16 cellular contexts compared by ENCODE assay signal in the genomic region with DNA sequence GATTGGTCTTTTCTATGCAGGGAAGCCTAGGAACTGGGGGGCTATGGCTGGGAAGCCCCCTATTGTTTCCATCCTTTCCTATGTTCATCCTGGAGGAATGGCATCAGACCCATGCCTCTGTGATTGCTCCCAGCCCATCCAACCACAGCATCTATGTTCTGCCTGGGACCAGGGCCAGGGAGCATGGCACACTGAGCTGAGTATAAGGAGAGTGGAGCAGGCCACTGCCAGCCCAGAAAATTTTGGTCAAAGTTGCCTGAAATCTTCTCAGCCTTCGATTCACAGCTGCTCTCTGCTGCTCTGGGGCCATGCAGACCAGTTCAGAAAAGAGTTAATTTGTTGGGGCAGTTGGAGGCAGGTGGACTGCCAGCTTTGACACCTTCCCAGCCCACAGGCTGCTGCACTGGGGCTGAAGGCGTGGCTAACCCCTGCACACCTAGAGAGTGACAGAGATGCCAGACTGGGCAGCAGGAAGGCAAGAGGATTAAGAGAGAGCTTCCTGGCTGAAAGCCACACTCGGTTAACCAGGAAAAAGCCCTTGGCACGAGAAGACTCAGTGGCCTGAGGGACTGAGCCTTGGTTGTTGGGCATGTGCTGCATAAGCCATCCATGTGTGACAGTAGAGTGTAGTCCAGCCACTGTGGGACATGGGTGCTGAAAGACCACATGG. TPM values are rescaled to one million over a fixed set of nuclear protein-coding genes. Genes with fewer than 3 reads are reported as not detected.
DNase-seq lines count a peak whose midpoint lies in the region; ATAC-seq and TF ChIP-seq lines count a peak whose summit lies in the region.
"Had no signal": no experiment of that assay in that cellular context is flagged by ENCODE, and none has a peak within 500 bp of the region (broad histone marks: within the 10 kb centered on the region; RNA-seq: fewer than 3 reads in every experiment).

No MANE protein-coding gene starts in this region.

- peaks cover 100% of the 10 kb centered on the region for H3K36me3 ChIP-seq in MG63
- H3K36me3 ChIP-seq: upper lobe of left lung had no signal

- H3K9me3 ChIP-seq in MG63: no peaks in the 10 kb centered on the region; the same call in 1 of the 2 replicates
- H3K9me3 ChIP-seq: ascending aorta had no signal

- H3K4me3 ChIP-seq in MG63: no peak overlapping the region
- H3K4me3 ChIP-seq in retinal pigment epithelial cell (ENCODE audit: low read length): no peak overlapping the region
- H3K4me3 ChIP-seq: ascending aorta, gastroesophageal sphincter, upper lobe of left lung had no signal

- no peak for ATAC-seq in HG02588 (IDR thresholded peaks at IDR 0.05; ENCODE audit: unreplicated experiment)
- ATAC-seq: gastroesophageal sphincter had no signal

- no peak for TF ChIP-seq CTCF in retinal pigment epithelial cell (conservative IDR thresholded peaks at IDR 0.05; ENCODE audit: low read depth, low read length)

- peak; percentile 11 for DNase-seq in DMS153 (lab: John Stamatoyannopoulos, UW)
- no peak for DNase-seq in DMS153 treated with DMSO at 0.1 percent for 48 hours (lab: John Stamatoyannopoulos, UW; ENCODE audit: unreplicated experiment)
- peak; percentile 64 for DNase-seq in MG63
- peak; percentile 65 for DNase-seq in astrocyte of the hippocampus (ENCODE audit: low read depth, low spot score)
- peak; percentile 49 for DNase-seq in retinal pigment epithelial cell (ENCODE audit: low read depth)
- DNase-seq in hypothalamus (lab: John Stamatoyannopoulos, UW): no peak
- no peak for DNase-seq in COR-L47 (lab: John Stamatoyannopoulos, UW)
- DNase-seq: 8988T; activated CD4-positive, alpha-beta T cell treated with anti-CD3 and anti-CD28 coated beads, Interleukin-2, amount 50 U/mL, for 1 hour; EL; T-helper 1 cell; upper lobe of left lung had no signal

- H3K27me3 ChIP-seq in MG63: no peaks in the 10 kb centered on the region
- H3K27me3 ChIP-seq: ascending aorta, gastroesophageal sphincter, upper lobe of left lung had no signal

RNA-seq across cellular contexts. Expression of gene TGFBI, which starts 12.1 kb away (rescaled TPM):
- 2,057 and 2,194 TPM in 2 replicates for total RNA-seq in MG63 (2014; rRNA removed; shearing (Covaris generic); ENCODE audit: low replicate concordance)
- total RNA-seq: activated T-helper 2 cell treated with anti-CD3 and anti-CD28 coated beads, Interferon-gamma antibody, Interleukin-2, Interleukin-4, amounts not matched to agents 10 μg/mL and 5 μg/mL and 100 μg/mL, durations not matched to agents 14 hours and 24 hours and 36 hours had no signal

Comparison
In these comparisons a context has a peak if more than half of its experiments do, and no peak if none do; other contexts are left out.
1. DNase-seq: peak in DMS153 (single experiment), MG63 (single experiment), astrocyte of the hippocampus (single experiment) and retinal pigment epithelial cell (single experiment); none in DMS153 treated with DMSO at 0.1 percent for 48 hours (single experiment), hypothalamus (0 of 51) and COR-L47 (single experiment).